In the genomic region with DNA sequence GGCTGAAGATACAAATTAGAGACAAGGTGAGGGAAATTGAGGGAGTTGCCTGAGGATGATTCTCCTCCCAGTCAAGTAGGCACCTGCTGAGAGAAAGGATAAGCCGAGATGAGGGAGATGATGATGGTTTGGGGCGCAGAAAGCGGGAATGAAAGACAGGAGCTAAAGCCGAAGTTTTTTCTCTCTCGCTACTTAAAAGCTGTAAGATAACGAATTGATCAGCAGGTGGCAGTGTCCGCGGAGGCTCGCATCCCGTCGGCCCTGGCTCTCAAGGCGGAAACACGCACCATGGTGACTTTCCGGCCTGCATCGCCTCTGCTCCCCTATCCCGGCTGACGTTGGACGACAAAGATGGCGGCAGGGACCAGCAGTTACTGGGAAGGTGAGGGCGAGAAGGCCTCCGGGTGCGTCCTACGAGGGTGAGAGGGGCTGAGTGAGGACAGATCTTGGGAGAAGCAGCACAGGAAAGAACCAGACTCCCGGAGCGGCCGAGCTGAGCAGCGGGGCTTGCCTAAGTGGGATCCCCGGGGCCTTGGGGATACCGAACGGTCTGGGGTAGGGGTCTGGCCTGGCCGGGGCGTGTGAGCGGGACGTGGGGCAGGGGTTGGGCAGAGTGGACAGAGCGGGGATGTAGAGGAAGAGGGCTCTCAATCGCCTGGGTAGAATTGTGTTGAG, we compare ENCODE assay signal across 8 cellular contexts. TPM values are rescaled to one million over a fixed set of nuclear protein-coding genes. Genes with fewer than 3 reads are reported as not detected.
A peak's percentile ranks its signal among the peaks of the same experiment; 100 is the strongest.
DNase-seq lines count a peak whose midpoint lies in the region; ATAC-seq and TF ChIP-seq lines count a peak whose summit lies in the region.

Gene GOSR1 (plus strand): TSS at position 326 of the 675 bp plus-strand sequence. CDS start 26 bp downstream, at position 352.

- H3K27ac ChIP-seq in angular gyrus (ENCODE audit: low read depth, low read length) (peak within 1 kb of the TSS; percentile 84), prostate gland (peak within 1 kb of the TSS; percentile 83 to 93), urinary bladder (ENCODE audit: low read depth) (peak within 1 kb of the TSS; percentile 74)

- DNase-seq in NCI-H1694 (lab: John Stamatoyannopoulos, UW), result peak; percentile 94
- peak; percentile 76 to 96 (median 88) for DNase-seq in T-helper 2 cell
- peak; percentile 94 for DNase-seq in left ventricle myocardium superior
- DNase-seq in prostate gland (ENCODE audit: low spot score), result peak; percentile 95

- H3K36me3 ChIP-seq in prostate gland, result no peaks in the 10 kb centered on the region
- peaks cover 1% of the 10 kb centered on the region for H3K36me3 ChIP-seq in urinary bladder (ENCODE audit: insufficient read depth)

- TF ChIP-seq POLR2A in GM15510 (IDR thresholded peaks at IDR 0.05; ENCODE audit: borderline replicate concordance, extremely low read depth, insufficient read length) (peak; percentile 91), prostate gland (IDR thresholded peaks at IDR 0.05) (peak; percentile 58)

- peak in 3 of 4 experiments; percentile 79 to 88 (median 83) for TF ChIP-seq CTCF in prostate gland (IDR thresholded peaks at IDR 0.05)

- no peaks in the 10 kb centered on the region for H3K9me3 ChIP-seq in prostate gland

- intact Hi-C loops in left ventricle myocardium superior (cut with micrococcal nuclease), result no loop called here
- intact Hi-C loops in prostate gland (cut with DNase I), result loop anchor here (5.0 to 10.0 kb wide), 4 partner anchors 125 to 348 kb away; partner anchors contain the start of gene CRLF3

- WGBS in prostate gland, result 0% methylated on average over 36 of the region's 36 CpGs
- WGBS in urinary bladder, result under 1% methylated on average over 36 of the region's 36 CpGs

- no peaks in the 10 kb centered on the region for H3K27me3 ChIP-seq in prostate gland (replicated peaks; ENCODE audit: insufficient read depth)

- H3K4me1 ChIP-seq in prostate gland (replicated peaks), result no peaks in the 10 kb centered on the region
- H3K4me1 ChIP-seq in urinary bladder (ENCODE audit: insufficient read depth), result no peaks in the 10 kb centered on the region

- ATAC-seq in HG02884 (IDR thresholded peaks at IDR 0.05; ENCODE audit: unreplicated experiment) (peak; percentile 87), left ventricle myocardium superior (peak; percentile 100)

- H3K4me3 ChIP-seq in prostate gland (peak within 1 kb of the TSS; percentile 85 to 94), urinary bladder (ENCODE audit: low read depth, low read length) (peak within 1 kb of the TSS; percentile 85)

RNA-seq across cellular contexts. Expression of gene GOSR1, which starts in this region (rescaled TPM):
- total RNA-seq in left ventricle myocardium superior, result 30.7 TPM
- 10 to 100 TPM; 39.5 to 48.9 TPM for total RNA-seq in prostate gland
- total RNA-seq in urinary bladder, result 45.5 TPM
- 27.6 TPM for polyA plus RNA-seq in urinary bladder

Comparison
In these comparisons a context has a peak if more than half of its experiments do, and no peak if none do; other contexts are left out.
1. Peak in every context shown above with its lines: DNase-seq, ATAC-seq, H3K4me3 ChIP-seq and H3K27ac ChIP-seq.